In the genomic region with DNA sequence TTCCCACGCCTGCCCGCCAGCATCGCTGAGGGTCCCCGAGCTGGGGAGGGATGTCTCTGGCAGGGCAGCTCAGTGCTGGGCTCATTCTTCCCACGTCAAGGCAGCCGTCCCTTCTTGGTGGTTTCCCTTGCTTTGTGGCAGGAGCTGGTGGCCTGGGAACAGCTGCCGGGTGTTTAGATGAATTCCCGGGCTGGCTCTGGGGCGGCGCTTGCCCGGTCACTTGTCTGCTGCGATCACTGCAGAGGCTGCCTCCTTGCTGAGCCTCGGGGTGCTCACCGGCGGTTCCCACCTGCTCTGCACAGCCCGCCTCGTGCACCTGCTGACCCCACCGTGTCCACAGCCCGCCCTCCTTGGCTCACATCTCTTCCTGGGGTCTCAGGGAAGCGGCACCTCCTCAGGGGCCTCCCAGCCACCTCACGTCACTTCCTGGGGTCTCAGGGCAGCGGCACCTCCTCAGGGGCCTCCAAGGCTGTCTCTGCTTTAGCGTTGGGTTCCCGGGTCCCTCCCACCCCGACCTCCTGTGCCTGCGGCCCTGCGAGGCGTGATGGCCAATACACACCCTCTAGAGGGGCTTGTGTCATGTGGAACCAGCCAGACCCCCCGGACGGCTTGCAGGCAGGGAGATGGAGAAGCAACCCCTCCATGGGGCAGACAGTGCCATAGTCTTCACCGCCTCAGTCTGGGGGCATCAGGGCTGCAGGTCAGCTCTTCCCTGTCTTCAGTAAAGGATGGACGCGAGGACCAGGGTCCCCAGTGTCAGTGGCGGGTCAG, we compare ENCODE assay signal across 25 cellular contexts. TPM values are rescaled to one million over a fixed set of nuclear protein-coding genes. Genes with fewer than 3 reads are reported as not detected.
DNase-seq lines count a peak whose midpoint lies in the region; ATAC-seq, FAIRE-seq and TF ChIP-seq lines count a peak whose summit lies in the region.
"Had no signal": no experiment of that assay in that cellular context is flagged by ENCODE, and none has a peak within 500 bp of the region (broad histone marks: within the 10 kb centered on the region; RNA-seq: fewer than 3 reads in every experiment).

No MANE protein-coding gene starts in this region.

- no peak overlapping the region for H3K14ac ChIP-seq in trophoblast cell (ENCODE audit: low read length)

- H3K27ac Mint-ChIP-seq in naive thymus-derived CD4-positive, alpha-beta T cell: no peak overlapping the region
- H3K27ac Mint-ChIP-seq: activated T-cell treated with anti-CD3 and anti-CD28 coated beads, Interleukin-2, amount 50 U/mL, for 24 hours; CD14-positive monocyte; immature natural killer cell; stimulated activated effector memory CD8-positive, alpha-beta T cell treated with anti-CD3 and anti-CD28 coated beads, Interleukin-12 subunit alpha, Interleukin-12 subunit beta, amount 100 ng/mL, for 72 hours had no signal

- H3K36me3 Mint-ChIP-seq in naive thymus-derived CD4-positive, alpha-beta T cell: no peaks in the 10 kb centered on the region
- H3K36me3 Mint-ChIP-seq: CD14-positive monocyte; immature natural killer cell; stimulated activated effector memory CD8-positive, alpha-beta T cell treated with anti-CD3 and anti-CD28 coated beads, Interleukin-12 subunit alpha, Interleukin-12 subunit beta, amount 100 ng/mL, for 72 hours had no signal

- intact Hi-C loops in right lobe of liver (cut with DNase I): no loop called here
- intact Hi-C loops in HepG2 (cut with micrococcal nuclease; ENCODE audit: unreplicated experiment): no loop called here
- intact Hi-C loops in left ventricle myocardium inferior (cut with micrococcal nuclease): no loop called here
- intact Hi-C loops in naive thymus-derived CD4-positive, alpha-beta T cell (cut with micrococcal nuclease): no loop called here

- no peak overlapping the region for H2BK12ac ChIP-seq in trophoblast cell (ENCODE audit: low read length)

- no peak overlapping the region for H3K9ac ChIP-seq in HepG2 (ENCODE audit: insufficient read depth, low read depth, low read length)
- no peak overlapping the region for H3K9ac ChIP-seq in trophoblast cell (ENCODE audit: low read length)

- H3K18ac ChIP-seq in trophoblast cell (ENCODE audit: low read length): no peak overlapping the region

- H3K27ac ChIP-seq in right lobe of liver: no peak overlapping the region
- H3K27ac ChIP-seq in HepG2 (ENCODE audit: extremely low read length, insufficient read depth, low read length): no peak overlapping the region
- H3K27ac ChIP-seq in left ventricle myocardium inferior (replicated peaks): peak overlapping the region; percentile 16
- no peak overlapping the region for H3K27ac ChIP-seq in trophoblast cell (ENCODE audit: low read depth, low read length)
- no peak overlapping the region for H3K27ac ChIP-seq in naive thymus-derived CD4-positive, alpha-beta T cell (ENCODE audit: low read depth, low read length)
- H3K27ac ChIP-seq: A549, brain microvascular endothelial cell, HL-60 had no signal

- H4K12ac ChIP-seq in trophoblast cell (ENCODE audit: low read depth, low read length): no peak overlapping the region

- no peaks in the 10 kb centered on the region for H3K27me3 ChIP-seq in right lobe of liver
- no peaks in the 10 kb centered on the region for H3K27me3 ChIP-seq in HepG2 (ENCODE audit: control insufficient read depth in 1 of 2, insufficient read depth in 2 of 2, low read length in 2 of 2)
- H3K27me3 ChIP-seq in left ventricle myocardium inferior (ENCODE audit: low read depth): no peaks in the 10 kb centered on the region
- H3K27me3 ChIP-seq in trophoblast cell (ENCODE audit: insufficient read depth, low read length): no peaks in the 10 kb centered on the region
- no peaks in the 10 kb centered on the region for H3K27me3 ChIP-seq in naive thymus-derived CD4-positive, alpha-beta T cell (ENCODE audit: control insufficient read depth in 2 of 2, insufficient read depth in 2 of 2, low read length in 2 of 2)
- H3K27me3 ChIP-seq: brain microvascular endothelial cell, esophagus muscularis mucosa, thyroid gland had no signal

- H3K9me3 Mint-ChIP-seq in naive thymus-derived CD4-positive, alpha-beta T cell: no peaks in the 10 kb centered on the region
- H3K9me3 Mint-ChIP-seq: activated T-cell treated with anti-CD3 and anti-CD28 coated beads, Interleukin-2, amount 50 U/mL, for 24 hours; immature natural killer cell; stimulated activated effector memory CD8-positive, alpha-beta T cell treated with anti-CD3 and anti-CD28 coated beads, Interleukin-12 subunit alpha, Interleukin-12 subunit beta, amount 100 ng/mL, for 72 hours had no signal

- DNase-seq in right lobe of liver: peak in 2 of 3 donors; percentile 13 to 46
- no peak for DNase-seq in HepG2 (ENCODE audit: low spot score)
- DNase-seq in left ventricle myocardium inferior: peak; percentile 12
- no peak for DNase-seq in trophoblast cell
- DNase-seq in naive thymus-derived CD4-positive, alpha-beta T cell: no peak
- DNase-seq in SW 1271 (lab: John Stamatoyannopoulos, UW): no peak
- DNase-seq: activated CD4-positive, alpha-beta T cell treated with anti-CD3 and anti-CD28 coated beads, Interleukin-2, amount 50 U/mL, for 48 hours; activated naive CD4-positive, alpha-beta T cell treated with anti-CD3 and anti-CD28 coated beads, Interleukin-2, amount 50 U/mL, for 16 hours; activated T-cell treated with anti-CD3 and anti-CD28 coated beads, Interleukin-2, amount 50 U/mL, for 24 hours; brain microvascular endothelial cell; immature natural killer cell; KG1; NCI-H1105 treated with DMSO at 0.1 percent for 48 hours; NCI-H2171; NCI-H748 treated with DMSO at 0.1 percent for 48 hours had no signal

- H3K79me1 ChIP-seq in trophoblast cell (ENCODE audit: low read length): no peaks in the 10 kb centered on the region

- peaks cover 91% of the 10 kb centered on the region for H3K79me2 ChIP-seq in HepG2 (ENCODE audit: insufficient read depth, low read length)
- peaks cover 21% of the 10 kb centered on the region for H3K79me2 ChIP-seq in trophoblast cell (ENCODE audit: control insufficient read depth, insufficient read depth, low read length, poor library complexity)

- FAIRE-seq in HepG2 (lab: Jason Lieb, UNC): no peak
- FAIRE-seq: A549, H54, RCC 7860 had no signal

- no peak overlapping the region for H2AFZ ChIP-seq in HepG2 (ENCODE audit: low read length)
- no peak overlapping the region for H2AFZ ChIP-seq in trophoblast cell (ENCODE audit: insufficient read depth, low read length, poor library complexity)

- TF ChIP-seq POLR2A in right lobe of liver (IDR thresholded peaks at IDR 0.05) (no peak), HepG2 (IDR thresholded peaks at IDR 0.05; ENCODE audit: insufficient read depth in 1 of 2, low read depth in 2 of 2, low read length in 2 of 2) (no peak)

- H3K4me1 ChIP-seq in right lobe of liver: no peaks in the 10 kb centered on the region
- peaks cover 58% of the 10 kb centered on the region for H3K4me1 ChIP-seq in HepG2 (ENCODE audit: insufficient read depth, low read length)
- H3K4me1 ChIP-seq in left ventricle myocardium inferior: peaks cover 74% of the 10 kb centered on the region
- H3K4me1 ChIP-seq in trophoblast cell (ENCODE audit: control insufficient read depth in 1 of 2, insufficient read depth in 2 of 2, low read length in 2 of 2): peaks cover 21 to 30% of the 10 kb centered on the region in 2 experiments
- H3K4me1 ChIP-seq in naive thymus-derived CD4-positive, alpha-beta T cell (ENCODE audit: control insufficient read depth in 2 of 2, insufficient read depth in 2 of 2, low read length in 2 of 2): no peaks in the 10 kb centered on the region

- peaks cover 0 to 4% (median 0%) of the 10 kb centered on the region in 5 donors for H3K27me3 Mint-ChIP-seq in naive thymus-derived CD4-positive, alpha-beta T cell
- H3K27me3 Mint-ChIP-seq: activated T-cell treated with anti-CD3 and anti-CD28 coated beads, Interleukin-2, amount 50 U/mL, for 24 hours had no signal

- TF ChIP-seq CTCF in right lobe of liver (IDR thresholded peaks at IDR 0.05) (no peak), HepG2 (CRISPR knock-in tag; IDR thresholded peaks at IDR 0.05) (no peak), left ventricle myocardium inferior (IDR thresholded peaks at IDR 0.05; ENCODE audit: borderline replicate concordance) (no peak)

- TF ChIP-seq RAD21 in HepG2 (CRISPR knock-in tag; IDR thresholded peaks at IDR 0.05): no peak

- H2BK5ac ChIP-seq in trophoblast cell (ENCODE audit: low read depth, low read length, poor library complexity): no peak overlapping the region

- no peak for TF ChIP-seq EP300 in HepG2 (IDR thresholded peaks at IDR 0.05; ENCODE audit: low read depth in 2 of 2, low read length in 2 of 2)
- TF ChIP-seq EP300 in HepG2 (CRISPR knock-in tag; IDR thresholded peaks at IDR 0.05; ENCODE audit: borderline replicate concordance): no peak

- in situ Hi-C loops in HepG2 (cut with HindIII; ENCODE audit: extremely low pct_ligation_motif_present, low pct_unique_long_range_greater_than_20kb): no loop called here

- H2AK5ac ChIP-seq in trophoblast cell (ENCODE audit: low read length): no peak overlapping the region

- H3K4ac ChIP-seq in trophoblast cell (ENCODE audit: low read depth, low read length): peak overlapping the region; percentile 7

- no peak overlapping the region for H3K4me3 ChIP-seq in right lobe of liver
- H3K4me3 ChIP-seq in HepG2 (replicated peaks in 1 of 3; ENCODE audit: insufficient read depth in 1 of 3, low read depth in 2 of 3, low read length in 3 of 3): no peak overlapping the region
- H3K4me3 ChIP-seq in left ventricle myocardium inferior: no peak overlapping the region
- no peak overlapping the region for H3K4me3 ChIP-seq in trophoblast cell (ENCODE audit: low read depth, low read length)
- H3K4me3 ChIP-seq in naive thymus-derived CD4-positive, alpha-beta T cell (ENCODE audit: low read length): no peak overlapping the region
- H3K4me3 ChIP-seq: A549, esophagus muscularis mucosa, thyroid gland had no signal

- no peak overlapping the region for H2BK120ac ChIP-seq in trophoblast cell (ENCODE audit: insufficient read depth, low read length, poor library complexity)

- peaks cover 47% of the 10 kb centered on the region; the same call in 1 of the 2 replicates for H4K20me1 ChIP-seq in HepG2 (ENCODE audit: insufficient read depth, low read length)

- no peak overlapping the region for H4K8ac ChIP-seq in trophoblast cell (ENCODE audit: low read depth, low read length)

- ATAC-seq in right lobe of liver (no peak), HepG2 (no peak), HG03095 (IDR thresholded peaks at IDR 0.05; ENCODE audit: unreplicated experiment) (no peak), GM18861 (IDR thresholded peaks at IDR 0.05; ENCODE audit: unreplicated experiment) (no peak)
- no peak for ATAC-seq in naive thymus-derived CD4-positive, alpha-beta T cell
- ATAC-seq: A549; stimulated activated effector memory CD8-positive, alpha-beta T cell treated with anti-CD3 and anti-CD28 coated beads, Interleukin-12 subunit alpha, Interleukin-12 subunit beta, amount 100 ng/mL, for 72 hours had no signal

- CTCF ChIA-PET in HepG2 (lab: Yijun Ruan, JAX; ENCODE audit: low intra/inter-chr PET ratio, low total read pairs): no interaction called here
- CTCF ChIA-PET in naive thymus-derived CD4-positive, alpha-beta T cell (lab: Charles Lee): no interaction called here

- H3K9me3 ChIP-seq in right lobe of liver (no peaks in the 10 kb centered on the region), HepG2 (ENCODE audit: low read length) (no peaks in the 10 kb centered on the region), left ventricle myocardium inferior (replicated peaks) (no peaks in the 10 kb centered on the region), trophoblast cell (ENCODE audit: insufficient read depth, low read depth, low read length) (peaks cover 6% of the 10 kb centered on the region)
- no peaks in the 10 kb centered on the region for H3K9me3 ChIP-seq in naive thymus-derived CD4-positive, alpha-beta T cell (ENCODE audit: control insufficient read depth in 2 of 3, low read length in 3 of 3)
- H3K9me3 ChIP-seq: A549, esophagus muscularis mucosa, thyroid gland had no signal

- no peaks in the 10 kb centered on the region for H3K36me3 ChIP-seq in right lobe of liver
- H3K36me3 ChIP-seq in HepG2 (replicated peaks in 1 of 2; ENCODE audit: control insufficient read depth in 1 of 2, insufficient read depth in 2 of 2, low read length in 2 of 2): peaks cover 2 to 13% of the 10 kb centered on the region in 2 experiments; a peak in 4 of 5 replicates
- no peaks in the 10 kb centered on the region for H3K36me3 ChIP-seq in left ventricle myocardium inferior
- peaks cover 35% of the 10 kb centered on the region in 2 experiments for H3K36me3 ChIP-seq in trophoblast cell (ENCODE audit: control insufficient read depth in 1 of 2, insufficient read depth in 2 of 2, low read length in 2 of 2)
- no peaks in the 10 kb centered on the region for H3K36me3 ChIP-seq in naive thymus-derived CD4-positive, alpha-beta T cell (ENCODE audit: control insufficient read depth in 2 of 3, insufficient read depth in 3 of 3, low read length in 3 of 3)
- H3K36me3 ChIP-seq: brain microvascular endothelial cell, thyroid gland had no signal

- H4K91ac ChIP-seq in trophoblast cell (ENCODE audit: low read depth, low read length): no peak overlapping the region

- BruUV-seq in HepG2 (replicated peaks; lab: Mats Ljungman, UMichigan): no TSS peak

- POLR2A ChIA-PET in HepG2 (lab: Yijun Ruan, JAX): interaction anchor here (0.8 kb wide), 1 partner anchor 8 kb away, joined by 3 read pairs; no protein-coding TSS in a partner anchor
- POLR2A ChIA-PET in naive thymus-derived CD4-positive, alpha-beta T cell (lab: Charles Lee): no interaction called here

- WGBS in right lobe of liver (ENCODE audit: insufficient coverage, low coverage, low lambda C conversion rate, missing lambda C conversion rate): 100% methylated on average over 3 of the region's 34 CpGs
- 96% methylated on average over 22 of the region's 34 CpGs for WGBS in HepG2 (ENCODE audit: low lambda C conversion rate)
- no CpG with 5 or more reads among the region's 34 CpGs for WGBS in trophoblast cell (ENCODE audit: extremely low coverage, insufficient coverage, insufficient read length)

- H3K4me2 ChIP-seq in HepG2 (ENCODE audit: low read depth, low read length) (no peak overlapping the region), trophoblast cell (ENCODE audit: low read length) (no peak overlapping the region)
- H3K4me2 ChIP-seq: A549 had no signal

- H3K4me3 Mint-ChIP-seq in naive thymus-derived CD4-positive, alpha-beta T cell: no peak overlapping the region
- H3K4me3 Mint-ChIP-seq: activated T-cell treated with anti-CD3 and anti-CD28 coated beads, Interleukin-2, amount 50 U/mL, for 24 hours; CD14-positive monocyte; immature natural killer cell; stimulated activated effector memory CD8-positive, alpha-beta T cell treated with anti-CD3 and anti-CD28 coated beads, Interleukin-12 subunit alpha, Interleukin-12 subunit beta, amount 100 ng/mL, for 72 hours had no signal

- H3K4me1 Mint-ChIP-seq in naive thymus-derived CD4-positive, alpha-beta T cell: peaks cover 0 to 2% (median 0%) of the 10 kb centered on the region in 7 donors
- H3K4me1 Mint-ChIP-seq: CD14-positive monocyte, immature natural killer cell had no signal

- no peak overlapping the region for H3K23ac ChIP-seq in trophoblast cell (ENCODE audit: low read length)

RNA-seq across cellular contexts. Expression of gene COL18A1, which starts 13.5 kb away (rescaled TPM):
- total RNA-seq in right lobe of liver (100 to 1,000 TPM; 261 to 487 (median 297) TPM), HepG2 (2016; rRNA removed; fragmentation: Illumina TruSeq; extraction: Trizol) (21.2 and 102 TPM in 2 replicates), left ventricle myocardium inferior (66.5 TPM)
- total RNA-seq in HepG2 (2016; cell fraction: cytosol; rRNA removed; fragmentation: Illumina TruSeq; extraction: Trizol; ENCODE audit: low read depth): 5.5 and 5.6 TPM in 2 replicates
- total RNA-seq in HepG2 (2016; cell fraction: insoluble cytoplasmic fraction; rRNA removed; fragmentation: Illumina TruSeq; extraction: Trizol): 18.4 and 106 TPM in 2 replicates
- 10.8 and 11.6 TPM in 2 replicates for total RNA-seq in HepG2 (2016; cell fraction: membrane; rRNA removed; fragmentation: Illumina TruSeq; extraction: Trizol)
- total RNA-seq in HepG2 (2016; cell fraction: nucleus; rRNA removed; fragmentation: Illumina TruSeq; extraction: Trizol): 122 and 150 TPM in 2 replicates
- polyA plus RNA-seq in HepG2 (2011; rRNA removed): 79.0 and 128 TPM in 2 replicates
- 51.6 and 89.8 TPM in 2 replicates for polyA plus RNA-seq in HepG2 (2011; cell fraction: cytosol; rRNA removed)
- 1,622 and 2,194 TPM in 2 replicates for polyA plus RNA-seq in HepG2 (2011; cell fraction: nucleus; rRNA removed)
- 59.0 and 129 TPM in 2 replicates for polyA plus RNA-seq in HepG2 (2012)
- 4.3 and 4.4 TPM in 2 replicates for polyA plus RNA-seq in HepG2 (2016; cell fraction: cytosol; fragmentation: Illumina TruSeq; extraction: Trizol; ENCODE audit: low read depth)
- 20.7 and 26.9 TPM in 2 replicates for polyA plus RNA-seq in HepG2 (2016; cell fraction: insoluble cytoplasmic fraction; fragmentation: Illumina TruSeq; extraction: Trizol; ENCODE audit: low read depth)
- 5.0 and 6.2 TPM in 2 replicates for polyA plus RNA-seq in HepG2 (2016; cell fraction: membrane; fragmentation: Illumina TruSeq; extraction: Trizol; ENCODE audit: low read depth)
- polyA plus RNA-seq in HepG2 (2016; cell fraction: nucleus; fragmentation: Illumina TruSeq; extraction: Trizol; ENCODE audit: insufficient read depth, low read depth): 308 and 331 TPM in 2 replicates
- 0.09 and 44.3 TPM in 2 replicates for polyA minus RNA-seq in HepG2 (2011; rRNA and poly(A)+ RNA removed; ENCODE audit: low replicate concordance)
- 36.9 and 37.7 TPM in 2 replicates for polyA minus RNA-seq in HepG2 (2011; cell fraction: cytosol; rRNA and poly(A)+ RNA removed)
- 46.7 and 51.1 TPM in 2 replicates for polyA minus RNA-seq in HepG2 (2011; cell fraction: nucleus; rRNA and poly(A)+ RNA removed)
- polyA plus RNA-seq in trophoblast cell (2013): 174 and 188 TPM in 2 replicates
- 10 to 100 TPM in 4 of 5 experiments, 1 to 10 TPM in 1; 9.0 to 89.8 (median 15.4) TPM for total RNA-seq in naive thymus-derived CD4-positive, alpha-beta T cell
- polyA plus RNA-seq in naive thymus-derived CD4-positive, alpha-beta T cell: 10 to 100 TPM in 1 of 2 donors, 1 to 10 TPM in 1; 7.0 to 15.5 TPM

Comparison
In these comparisons a context has a peak if more than half of its experiments do, and no peak if none do; other contexts are left out.
1. DNase-seq: peak in right lobe of liver (2 of 3) and left ventricle myocardium inferior (single experiment); none in HepG2 (single experiment), trophoblast cell (0 of 2), naive thymus-derived CD4-positive, alpha-beta T cell (0 of 9) and SW 1271 (0 of 2).